ENCODE assay signal across 31 cellular contexts in genomic region chr16:85842848-85843247, GRCh38. TPM values are rescaled to one million over a fixed set of nuclear protein-coding genes. Genes with fewer than 3 reads are reported as not detected.
"Had no signal": no experiment of that assay in that cellular context is flagged by ENCODE, and none has a peak within 500 bp of the region (broad histone marks: within the 10 kb centered on the region; RNA-seq: fewer than 3 reads in every experiment).

No MANE protein-coding gene starts in this region.

- ATAC-seq: activated CD8-positive, alpha-beta T cell treated with anti-CD3 and anti-CD28 coated beads for 36 hours; activated naive CD4-positive, alpha-beta T cell treated with anti-CD3 and anti-CD28 coated beads, Interleukin-2, amount 50 U/mL, for 72 hours; activated T-cell treated with anti-CD3 and anti-CD28 coated beads, Interleukin-2, amount 50 U/mL, for 72 hours; activated T-helper 17 cell treated with anti-CD3 and anti-CD28 coated beads, Interleukin-2, amount 50 U/mL, for 72 hours; PC-3 had no signal

- H3K4me3 ChIP-seq: adrenal gland, Peyer's patch, SJSA1 had no signal

- H3K36me3 ChIP-seq: adrenal gland, Peyer's patch, SJSA1 had no signal

- H3K27ac ChIP-seq: adrenal gland, KMS-11, Peyer's patch, SJSA1 had no signal

- H3K4me1 ChIP-seq: adrenal gland, SJSA1 had no signal

- H3K27me3 ChIP-seq: Peyer's patch had no signal

- H3K4me2 ChIP-seq: KMS-11, SK-N-SH had no signal

- H3K9ac ChIP-seq: KMS-11, SK-N-SH had no signal

- FAIRE-seq: bronchial epithelial cell, TTC549 had no signal

- DNase-seq: activated CD4-positive, alpha-beta T cell treated with anti-CD3 and anti-CD28 coated beads, Interleukin-2, amount 10 ng/mL, durations not matched to agents 24 days and 14 days; activated CD4-positive, alpha-beta T cell treated with anti-CD3 and anti-CD28 coated beads, Interleukin-2, amount 50 U/mL, for 4 hours; activated CD8-positive, alpha-beta T cell treated with anti-CD3 and anti-CD28 coated beads for 36 hours; activated effector memory CD4-positive, alpha-beta T cell treated with anti-CD3 and anti-CD28 coated beads, Interleukin-2, amount 50 U/mL, for 16 hours; activated naive CD4-positive, alpha-beta T cell; activated T-cell treated with anti-CD3 and anti-CD28 coated beads, Interleukin-2, amount 50 U/mL, for 1 hour; activated T-cell treated with anti-CD3 and anti-CD28 coated beads, Interleukin-2, amount 50 U/mL, for 72 hours; adrenal gland; central memory CD4-positive, alpha-beta T cell; MM.1S; MV-4-11; NCI-H1092; NCI-H1436 treated with DMSO at 0.1 percent for 48 hours; NCI-H1694 treated with DMSO at 0.1 percent for 48 hours; NCI-H2029; NCI-H345; NCI-H524 treated with DMSO at 0.1 percent for 48 hours; NK-92 treated with Interleukin-12 subunit alpha and Interleukin-12 subunit beta, amount 100 ng/mL, for 24 hours; PC-3; Peyer's patch; RPMI8226; SHP77 treated with DMSO at 0.1 percent for 48 hours; SK-N-SH had no signal

- H3K9me3 ChIP-seq: adrenal gland, Peyer's patch, SJSA1, SK-N-SH had no signal

RNA-seq across cellular contexts. Expression of gene IRF8, which starts 56.1 kb away (rescaled TPM):
- total RNA-seq: bronchial epithelial cell, LHCN-M2, NCI-H460, PC-3 had no signal
- polyA plus RNA-seq: SK-N-SH had no signal
